ENCODE assay signal across 11 cellular contexts in the genomic region with DNA sequence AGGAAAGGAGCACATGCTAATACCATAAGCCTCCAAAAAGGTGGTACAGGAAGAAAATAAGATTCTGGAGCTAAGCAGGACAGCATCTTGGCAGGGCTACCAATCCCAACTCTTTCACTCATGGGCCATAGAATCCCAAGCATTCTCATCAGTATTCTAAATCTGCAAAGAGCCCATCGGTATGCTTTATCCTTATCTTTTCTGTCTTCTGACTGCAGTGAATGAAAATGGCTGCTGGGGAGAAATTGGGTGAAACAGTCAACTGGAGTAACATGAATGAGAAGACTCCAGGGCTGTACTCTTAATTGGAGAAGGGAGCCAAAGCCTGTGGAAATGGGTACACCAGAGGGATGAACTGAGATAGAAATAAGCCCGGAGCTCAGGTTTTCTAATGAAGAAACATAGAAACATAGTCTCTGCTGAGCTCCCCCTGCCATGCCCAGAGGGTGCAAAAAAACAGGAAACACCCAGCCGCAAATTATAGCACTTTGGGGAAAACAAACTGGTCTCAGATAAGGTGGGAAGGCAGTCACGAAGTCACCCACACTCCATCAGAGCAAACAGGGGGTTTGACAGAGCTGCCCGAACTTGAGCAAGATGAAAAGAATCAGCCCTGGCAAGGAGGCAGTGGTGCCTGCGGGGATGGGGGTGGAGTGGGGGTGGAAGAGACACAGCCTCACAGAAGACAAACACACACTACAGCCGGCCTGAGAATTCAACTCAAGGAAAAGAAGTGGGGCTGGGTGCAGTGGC.
DNase-seq lines count a peak whose midpoint lies in the region; ATAC-seq and TF ChIP-seq lines count a peak whose summit lies in the region.
"Had no signal": no experiment of that assay in that cellular context is flagged by ENCODE, and none has a peak within 500 bp of the region (broad histone marks: within the 10 kb centered on the region; RNA-seq: fewer than 3 reads in every experiment).

No MANE protein-coding gene starts in this region.

- peak overlapping the region in 1 of 2 donors; percentile 36 for H3K4me3 Mint-ChIP-seq in stimulated activated naive B cell treated with anti-CD40 and anti-IgM and Interleukin-4, amounts not matched to agents 10 μg/mL and 1 μg/mL and 100 μg/mL, for 72 hours
- H3K4me3 Mint-ChIP-seq: neural progenitor cell had no signal

- ATAC-seq in stimulated activated naive B cell treated with anti-CD40 and anti-IgM and Interleukin-4, amounts not matched to agents 10 μg/mL and 1 μg/mL and 100 μg/mL, for 72 hours (replicated peaks), result peak; percentile 31 to 33
- no peak for ATAC-seq in GM18520 (IDR thresholded peaks at IDR 0.05; ENCODE audit: unreplicated experiment)
- ATAC-seq in GM21825 (IDR thresholded peaks at IDR 0.05; ENCODE audit: unreplicated experiment), result no peak

- no peaks in the 10 kb centered on the region for H3K36me3 Mint-ChIP-seq in stimulated activated naive B cell treated with anti-CD40 and anti-IgM and Interleukin-4, amounts not matched to agents 10 μg/mL and 1 μg/mL and 100 μg/mL, for 72 hours
- H3K36me3 Mint-ChIP-seq: neural progenitor cell had no signal

- H3K27me3 Mint-ChIP-seq in stimulated activated naive B cell treated with anti-CD40 and anti-IgM and Interleukin-4, amounts not matched to agents 10 μg/mL and 1 μg/mL and 100 μg/mL, for 72 hours, result peaks cover 8 to 9% of the 10 kb centered on the region in 2 donors

- peaks cover 12 to 16% of the 10 kb centered on the region in 2 donors for H3K4me1 Mint-ChIP-seq in stimulated activated naive B cell treated with anti-CD40 and anti-IgM and Interleukin-4, amounts not matched to agents 10 μg/mL and 1 μg/mL and 100 μg/mL, for 72 hours
- H3K4me1 Mint-ChIP-seq: neural progenitor cell had no signal

- no peak for TF ChIP-seq CTCF in epithelial cell of esophagus (IDR thresholded peaks at IDR 0.05; ENCODE audit: insufficient read depth, low read depth, low read length, missing control alignments)

- H3K4me3 ChIP-seq in epithelial cell of esophagus (ENCODE audit: low read length), result no peak overlapping the region
- H3K4me3 ChIP-seq: heart right ventricle, neural progenitor cell, stomach had no signal

- no peak overlapping the region for H3K27ac Mint-ChIP-seq in stimulated activated naive B cell treated with anti-CD40 and anti-IgM and Interleukin-4, amounts not matched to agents 10 μg/mL and 1 μg/mL and 100 μg/mL, for 72 hours

- peak; percentile 53 for DNase-seq in OCI-M2 (lab: John Stamatoyannopoulos, UW; ENCODE audit: unreplicated experiment)
- peak; percentile 74 for DNase-seq in activated CD8-positive, alpha-beta memory T cell treated with anti-CD3 and anti-CD28 coated beads for 24 hours
- peak; percentile 68 for DNase-seq in epithelial cell of esophagus (ENCODE audit: low read depth)
- DNase-seq in stimulated activated naive B cell treated with anti-CD40 and anti-IgM and Interleukin-4, amounts not matched to agents 10 μg/mL and 1 μg/mL and 100 μg/mL, for 72 hours, result no peak
- no peak for DNase-seq in DMS153 (lab: John Stamatoyannopoulos, UW)
- DNase-seq: heart right ventricle, NCI-H2171, stomach had no signal

- no peaks in the 10 kb centered on the region for H3K9me3 Mint-ChIP-seq in stimulated activated naive B cell treated with anti-CD40 and anti-IgM and Interleukin-4, amounts not matched to agents 10 μg/mL and 1 μg/mL and 100 μg/mL, for 72 hours
- H3K9me3 Mint-ChIP-seq: neural progenitor cell had no signal

Comparison
In these comparisons a context has a peak if more than half of its experiments do, and no peak if none do; other contexts are left out.
1. DNase-seq: peak in OCI-M2 (single experiment), activated CD8-positive, alpha-beta memory T cell treated with anti-CD3 and anti-CD28 coated beads for 24 hours (single experiment) and epithelial cell of esophagus (single experiment); none in stimulated activated naive B cell treated with anti-CD40 and anti-IgM and Interleukin-4, amounts not matched to agents 10 μg/mL and 1 μg/mL and 100 μg/mL, for 72 hours (single experiment) and DMS153 (single experiment).
2. ATAC-seq: peak in stimulated activated naive B cell treated with anti-CD40 and anti-IgM and Interleukin-4, amounts not matched to agents 10 μg/mL and 1 μg/mL and 100 μg/mL, for 72 hours (2 of 2); none in GM18520 (single experiment) and GM21825 (single experiment).